16 cellular contexts compared by ENCODE assay signal in the genomic region with DNA sequence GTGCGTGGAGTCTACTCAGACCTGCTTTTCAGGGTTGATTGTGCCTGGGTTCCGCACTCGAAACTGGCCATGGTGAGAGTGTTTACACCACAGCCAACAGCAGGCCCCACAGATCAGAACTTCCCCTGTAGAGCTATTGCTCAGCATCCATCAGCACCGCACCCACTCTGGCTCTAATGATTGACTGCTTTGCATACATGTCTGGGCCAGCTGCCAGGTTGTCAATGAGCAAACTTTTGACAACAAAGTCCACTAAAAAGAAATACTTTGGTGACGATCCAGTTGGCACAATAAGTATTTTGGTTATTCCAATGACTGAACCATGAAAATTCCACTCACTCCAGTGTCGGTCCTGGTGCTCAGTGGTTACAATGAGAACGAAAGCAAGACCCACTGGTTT.
DNase-seq lines count a peak whose midpoint lies in the region; ATAC-seq and TF ChIP-seq lines count a peak whose summit lies in the region.
"Had no signal": no experiment of that assay in that cellular context is flagged by ENCODE, and none has a peak within 500 bp of the region (broad histone marks: within the 10 kb centered on the region; RNA-seq: fewer than 3 reads in every experiment).

No MANE protein-coding gene starts in this region.

- peak overlapping the region; percentile 95 for H3K27ac ChIP-seq in SJCRH30
- no peak overlapping the region for H3K27ac ChIP-seq in thoracic aorta
- H3K27ac ChIP-seq: neural progenitor cell had no signal

- TF ChIP-seq CTCF in fibroblast of pulmonary artery (IDR thresholded peaks at IDR 0.05; ENCODE audit: low read length, missing control alignments), result no peak
- no peak for TF ChIP-seq CTCF in thoracic aorta (IDR thresholded peaks at IDR 0.05)

- ATAC-seq in HG02588 (IDR thresholded peaks at IDR 0.05; ENCODE audit: unreplicated experiment), result peak; percentile 68
- peak; percentile 13 for ATAC-seq in thoracic aorta (ENCODE audit: insufficient number of reproducible peaks, low FRiP score, low read depth)
- ATAC-seq in HG03108 (IDR thresholded peaks at IDR 0.05; ENCODE audit: unreplicated experiment), result no peak

- H3K27me3 ChIP-seq in SJCRH30, result no peaks in the 10 kb centered on the region
- no peaks in the 10 kb centered on the region for H3K27me3 ChIP-seq in thoracic aorta (replicated peaks; ENCODE audit: insufficient read depth)
- H3K27me3 ChIP-seq: neural progenitor cell had no signal

- H3K4me1 ChIP-seq in SJCRH30, result peaks cover 58% of the 10 kb centered on the region
- peaks cover 0 to 28% of the 10 kb centered on the region in 2 donors for H3K4me1 ChIP-seq in thoracic aorta (ENCODE audit: control insufficient read depth in 1 of 2, low read depth in 2 of 2)

- no peak overlapping the region for H3K4me3 ChIP-seq in SJCRH30
- H3K4me3 ChIP-seq in fibroblast of pulmonary artery (replicated peaks; ENCODE audit: low read depth, low read length), result no peak overlapping the region
- no peak overlapping the region for H3K4me3 ChIP-seq in thoracic aorta
- H3K4me3 ChIP-seq: neural progenitor cell, smooth muscle cell had no signal

- H3K9me3 ChIP-seq in SJCRH30 (replicated peaks), result no peaks in the 10 kb centered on the region; the same call in 1 of the 2 replicates
- H3K9me3 ChIP-seq in thoracic aorta, result no peaks in the 10 kb centered on the region

- DNase-seq in SJCRH30, result peak in 1 of 2 experiments; percentile 16
- DNase-seq in fibroblast of pulmonary artery (ENCODE audit: low read depth), result peak; percentile 27
- DNase-seq in thoracic aorta (ENCODE audit: low spot score), result no peak
- no peak for DNase-seq in retina
- no peak for DNase-seq in stimulated activated CD4-positive, alpha-beta T cell treated with anti-CD3 and anti-CD28 coated beads, Interleukin-4, amount 100 ng/mL, for 4 hours
- DNase-seq: activated CD4-positive, alpha-beta memory T cell treated with anti-CD3 and anti-CD28 coated beads for 36 hours; activated effector memory CD4-positive, alpha-beta T cell treated with Interleukin-2 at 50 U/mL for 16 hours; HFFc6; hippocampal formation; NCI-H187 treated with DMSO at 0.1 percent for 48 hours; NCI-H82; SHP77 had no signal

- H3K36me3 ChIP-seq in SJCRH30 (no peaks in the 10 kb centered on the region), thoracic aorta (no peaks in the 10 kb centered on the region)
- H3K36me3 ChIP-seq: neural progenitor cell had no signal
